Comparison of ENCODE assay signal across 8 cellular contexts in the genomic region with DNA sequence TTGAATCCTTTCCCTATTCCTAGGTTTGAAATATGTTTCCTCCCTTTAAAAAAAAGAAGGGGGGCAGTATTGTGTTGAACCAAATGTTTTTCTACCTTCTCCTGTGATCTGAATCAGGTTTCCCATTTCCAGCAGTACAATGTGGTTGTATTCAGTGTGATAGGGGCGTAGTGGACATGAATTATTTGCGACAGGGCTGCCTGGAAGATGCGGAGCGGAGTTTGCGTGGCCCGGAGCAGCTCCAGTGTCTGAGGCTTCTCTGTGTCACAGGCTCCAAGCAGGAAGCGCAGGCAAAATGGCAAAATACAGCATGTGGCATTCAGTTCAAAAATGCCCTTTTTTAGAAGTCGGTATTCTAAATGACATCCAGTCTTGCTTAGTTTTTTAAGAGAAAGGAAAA.
A peak's percentile ranks its signal among the peaks of the same experiment; 100 is the strongest.
DNase-seq lines count a peak whose midpoint lies in the region; ATAC-seq and TF ChIP-seq lines count a peak whose summit lies in the region.

No MANE protein-coding gene starts in this region.

- H3K4me1 ChIP-seq in mucosa of descending colon (ENCODE audit: low read depth): peaks cover 17% of the 10 kb centered on the region

- intact Hi-C loops in mucosa of descending colon (cut with DNase I, micrococcal nuclease): no loop called here

- peak overlapping the region; percentile 71 for H3K27ac ChIP-seq in epithelial cell of prostate

- ATAC-seq in GM18511 (IDR thresholded peaks at IDR 0.05; ENCODE audit: unreplicated experiment) (peak; percentile 37), mucosa of descending colon (peak; percentile 85)

- DNase-seq in 8988T (peak; percentile 33), HUDEP-2 (lab: John Stamatoyannopoulos, UW; ENCODE audit: unreplicated experiment in 76 of 76) (peak in 65 of 76 experiments; percentile 3 to 77 (median 47)), NOMO-1 treated with dmso at 0.1 percent for 144 hours (lab: John Stamatoyannopoulos, UW; ENCODE audit: unreplicated experiment) (peak; percentile 96), activated T-cell treated with anti-CD3 and anti-CD28 coated beads for 48 hours (ENCODE audit: low read depth) (peak; percentile 68), epithelial cell of prostate (ENCODE audit: low read depth, low spot score) (no peak), mucosa of descending colon (peak; percentile 90 to 96 (median 95))
- DNase-seq in stimulated activated CD8-positive, alpha-beta memory T cell treated with anti-CD3 and anti-CD28 coated beads, Interleukin-4, amount 100 ng/mL, for 24 hours (ENCODE audit: low read depth): peak; percentile 60

- no peaks in the 10 kb centered on the region for H3K9me3 ChIP-seq in mucosa of descending colon

- no peaks in the 10 kb centered on the region for H3K36me3 ChIP-seq in mucosa of descending colon (ENCODE audit: low read depth)

- no peak for TF ChIP-seq CTCF in mucosa of descending colon (IDR thresholded peaks at IDR 0.05)

- peak overlapping the region; percentile 17 for H3K4me3 ChIP-seq in mucosa of descending colon
